ENCODE assay signal across 13 cellular contexts in the genomic region with DNA sequence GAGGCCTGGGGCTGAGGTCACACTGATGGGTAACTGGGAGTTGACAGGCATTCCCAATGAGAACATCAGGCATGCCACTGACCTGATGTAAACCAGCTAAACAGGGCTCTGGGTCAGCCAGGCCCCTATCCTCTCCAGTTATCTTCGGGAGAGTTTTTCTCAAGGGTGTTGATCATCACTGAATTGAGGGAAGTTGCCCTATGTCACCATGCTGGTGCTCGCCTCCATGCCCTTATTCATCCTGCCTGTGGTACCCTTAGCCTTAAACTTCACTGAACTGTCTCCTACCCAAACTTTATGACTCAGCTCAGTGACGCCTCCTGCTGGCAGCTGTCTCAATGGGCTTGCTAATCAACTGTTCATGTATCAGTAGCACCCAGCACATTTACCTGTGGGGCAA.
A peak's percentile ranks its signal among the peaks of the same experiment; 100 is the strongest.
DNase-seq lines count a peak whose midpoint lies in the region; ATAC-seq, FAIRE-seq and TF ChIP-seq lines count a peak whose summit lies in the region.
"Had no signal": no experiment of that assay in that cellular context is flagged by ENCODE, and none has a peak within 500 bp of the region (broad histone marks: within the 10 kb centered on the region; RNA-seq: fewer than 3 reads in every experiment).

No MANE protein-coding gene starts in this region.

- H3K4me1 Mint-ChIP-seq in HFFc6 (ENCODE audit: low read depth) = peaks cover 7% of the 10 kb centered on the region; the same call in 1 of the 2 replicates
- H3K4me1 Mint-ChIP-seq in activated T-cell treated with anti-CD3 and anti-CD28 coated beads, Interleukin-2, amount 50 U/mL, for 72 hours (ENCODE audit: low read depth) = no peaks in the 10 kb centered on the region
- no peaks in the 10 kb centered on the region for H3K4me1 Mint-ChIP-seq in natural killer cell

- H3K27ac ChIP-seq in gastrocnemius medialis = no peak overlapping the region
- H3K27ac ChIP-seq: epithelial cell of prostate, RWPE1 had no signal

- H3K4me3 Mint-ChIP-seq in HFFc6 = no peak overlapping the region
- H3K4me3 Mint-ChIP-seq in activated T-cell treated with anti-CD3 and anti-CD28 coated beads, Interleukin-2, amount 50 U/mL, for 72 hours = no peak overlapping the region
- H3K4me3 Mint-ChIP-seq in natural killer cell = no peak overlapping the region

- FAIRE-seq in D721Med (lab: Jason Lieb, UNC) = no peak
- FAIRE-seq: HTR-8/SVneo had no signal

- H3K27me3 ChIP-seq in gastrocnemius medialis = no peaks in the 10 kb centered on the region

- intact Hi-C loops in natural killer cell (cut with micrococcal nuclease) = no loop called here
- intact Hi-C loops in gastrocnemius medialis (cut with DNase I; ENCODE audit: low total_unique reads) = no loop called here

- TF ChIP-seq CTCF in D721Med (IDR thresholded peaks at IDR 0.05; ENCODE audit: insufficient read depth, missing control alignments) = peak; percentile 51
- peak; percentile 14; the same call in 1 of the 2 replicates for TF ChIP-seq CTCF in HFFc6 (IDR thresholded peaks at IDR 0.05)
- no peak for TF ChIP-seq CTCF in natural killer cell (IDR thresholded peaks at IDR 0.05)
- no peak for TF ChIP-seq CTCF in gastrocnemius medialis (IDR thresholded peaks at IDR 0.05 in 4 of 5, conservative IDR thresholded peaks at IDR 0.05 in 1 of 5)

- in situ Hi-C loops in gastrocnemius medialis (cut with MboI; ENCODE audit: low sequenced_read_pairs in 4 of 4) = no loop called here

- H3K4me3 ChIP-seq in gastrocnemius medialis = no peak overlapping the region
- H3K4me3 ChIP-seq: mucosa of descending colon had no signal

- H3K27me3 Mint-ChIP-seq in HFFc6 (ENCODE audit: insufficient read depth) = no peaks in the 10 kb centered on the region
- H3K27me3 Mint-ChIP-seq in activated T-cell treated with anti-CD3 and anti-CD28 coated beads, Interleukin-2, amount 50 U/mL, for 72 hours (ENCODE audit: low read depth) = peaks cover 9% of the 10 kb centered on the region
- peaks cover 5 to 13% of the 10 kb centered on the region in 2 donors for H3K27me3 Mint-ChIP-seq in natural killer cell (ENCODE audit: low read depth in 2 of 2)

- H3K27ac Mint-ChIP-seq in HFFc6 = no peak overlapping the region
- no peak overlapping the region for H3K27ac Mint-ChIP-seq in activated T-cell treated with anti-CD3 and anti-CD28 coated beads, Interleukin-2, amount 50 U/mL, for 72 hours
- H3K27ac Mint-ChIP-seq in natural killer cell = no peak overlapping the region

- H3K36me3 Mint-ChIP-seq in HFFc6 (ENCODE audit: low read depth) (peaks cover 5% of the 10 kb centered on the region; the same call in 1 of the 2 replicates), natural killer cell (no peaks in the 10 kb centered on the region)
- H3K36me3 Mint-ChIP-seq in activated T-cell treated with anti-CD3 and anti-CD28 coated beads, Interleukin-2, amount 50 U/mL, for 72 hours (ENCODE audit: insufficient read depth in 2 of 2) = no peaks in the 10 kb centered on the region

- DNase-seq in D721Med (ENCODE audit: insufficient read length, low spot score) (no peak), HFFc6 (no peak), lung microvascular endothelial cell (ENCODE audit: low read depth in 2 of 2) (peak; percentile 3 to 24), natural killer cell (no peak), gastrocnemius medialis (no peak), HuH-7.5 (ENCODE audit: low spot score) (no peak), SHP77 treated with DMSO at 0.1 percent for 48 hours (lab: John Stamatoyannopoulos, UW) (no peak)
- peak; percentile 3 to 17 for DNase-seq in activated T-cell treated with anti-CD3 and anti-CD28 coated beads, Interleukin-2, amount 50 U/mL, for 72 hours
- DNase-seq: activated gamma-delta T cell had no signal

- H3K36me3 ChIP-seq in gastrocnemius medialis = no peaks in the 10 kb centered on the region

- no peak for TF ChIP-seq POLR2A in gastrocnemius medialis (IDR thresholded peaks at IDR 0.05)

- H3K4me1 ChIP-seq in gastrocnemius medialis = no peaks in the 10 kb centered on the region

- H3K9me3 ChIP-seq in gastrocnemius medialis = no peaks in the 10 kb centered on the region
- H3K9me3 ChIP-seq: mucosa of descending colon had no signal

- H3K9me3 Mint-ChIP-seq in HFFc6 (peaks cover 21% of the 10 kb centered on the region), natural killer cell (no peaks in the 10 kb centered on the region)
- peaks cover 0 to 2% of the 10 kb centered on the region in 2 donors for H3K9me3 Mint-ChIP-seq in activated T-cell treated with anti-CD3 and anti-CD28 coated beads, Interleukin-2, amount 50 U/mL, for 72 hours

- no peak for ATAC-seq in activated T-cell treated with anti-CD3 and anti-CD28 coated beads, Interleukin-2, amount 50 U/mL, for 72 hours (replicated peaks in 1 of 2)
- ATAC-seq in natural killer cell = no peak
- no peak for ATAC-seq in gastrocnemius medialis
- ATAC-seq: mucosa of descending colon had no signal

Comparison
In these comparisons a context has a peak if more than half of its experiments do, and no peak if none do; other contexts are left out.
1. DNase-seq: peak in activated T-cell treated with anti-CD3 and anti-CD28 coated beads, Interleukin-2, amount 50 U/mL, for 72 hours (2 of 2) and lung microvascular endothelial cell (2 of 2); none in D721Med (single experiment), HFFc6 (single experiment), natural killer cell (single experiment), gastrocnemius medialis (0 of 2), HuH-7.5 (single experiment) and SHP77 treated with DMSO at 0.1 percent for 48 hours (single experiment).
2. CTCF ChIP-seq: peak in D721Med (single experiment) and HFFc6 (single experiment); none in natural killer cell (single experiment) and gastrocnemius medialis (0 of 5).